Comparison of ENCODE assay signal across 19 cellular contexts in genomic region chr2:66563473-66563872, GRCh38.
A peak's percentile ranks its signal among the peaks of the same experiment; 100 is the strongest.
DNase-seq lines count a peak whose midpoint lies in the region; ATAC-seq and TF ChIP-seq lines count a peak whose summit lies in the region.
"Had no signal": no experiment of that assay in that cellular context is flagged by ENCODE, and none has a peak within 500 bp of the region (broad histone marks: within the 10 kb centered on the region; RNA-seq: fewer than 3 reads in every experiment).

No MANE protein-coding gene starts in this region.

- H3K4me3 Mint-ChIP-seq in HFFc6 (no peak overlapping the region), type B pancreatic cell (peak overlapping the region; percentile 6), T-cell (no peak overlapping the region)

- POLR2A ChIA-PET in T-cell (lab: Charles Lee): no interaction called here

- no peak for ATAC-seq in T-cell (replicated peaks in 1 of 4)

- no peaks in the 10 kb centered on the region for H3K27me3 ChIP-seq in liver (ENCODE audit: control insufficient read depth in 4 of 4, insufficient read depth in 4 of 4, low read length in 3 of 4)
- no peaks in the 10 kb centered on the region for H3K27me3 ChIP-seq in GM23248 (replicated peaks; ENCODE audit: insufficient read depth)
- H3K27me3 ChIP-seq: MG63, Peyer's patch, SJSA1 had no signal

- peaks cover 3 to 11% (median 8%) of the 10 kb centered on the region in 4 donors for H3K4me1 ChIP-seq in liver (ENCODE audit: control insufficient read depth in 4 of 4, insufficient read depth in 4 of 4, low read length in 3 of 4)
- peaks cover 9% of the 10 kb centered on the region; the same call in 1 of the 2 replicates for H3K4me1 ChIP-seq in GM23248 (ENCODE audit: insufficient read depth)
- H3K4me1 ChIP-seq: Peyer's patch had no signal

- no peak for TF ChIP-seq CTCF in HFFc6 (IDR thresholded peaks at IDR 0.05)
- TF ChIP-seq CTCF in liver (IDR thresholded peaks at IDR 0.05; ENCODE audit: low read depth, low read length, missing input control): no peak
- TF ChIP-seq CTCF in type B pancreatic cell (conservative IDR thresholded peaks at IDR 0.05): no peak

- DNase-seq in HFFc6 (no peak), SK-N-MC (ENCODE audit: low read depth, low spot score) (no peak), type B pancreatic cell (ENCODE audit: extremely low spot score, unreplicated experiment) (no peak), T-helper 9 cell (no peak), T-cell (no peak), GM23248 (no peak)
- DNase-seq: AML-193, DMS79 treated with DMSO at 0.1 percent for 48 hours, MG63, NCI-H1048, NCI-H1436 treated with DMSO at 0.1 percent for 48 hours, NCI-H2081, NCI-H2171 treated with DMSO at 0.1 percent for 48 hours, NCI-H446, Peyer's patch had no signal

- H4K20me1 ChIP-seq in GM23248 (ENCODE audit: insufficient read depth): no peaks in the 10 kb centered on the region

- H2AFZ ChIP-seq in GM23248: no peak overlapping the region

- TF ChIP-seq RAD21 in liver (IDR thresholded peaks at IDR 0.05): peak in 1 of 2 donors; percentile 45

- H3K4me3 ChIP-seq in SK-N-MC (no peak overlapping the region), liver (ENCODE audit: low read depth in 1 of 3, low read length in 3 of 3) (no peak overlapping the region), GM23248 (no peak overlapping the region)
- H3K4me3 ChIP-seq: HAP-1, MG63, Peyer's patch, SJSA1 had no signal

- H3K9ac ChIP-seq in SK-N-MC (ENCODE audit: insufficient read length) (no peak overlapping the region), liver (ENCODE audit: low read depth in 1 of 2, low read length in 2 of 2) (no peak overlapping the region), GM23248 (no peak overlapping the region)

- H3K27ac ChIP-seq in SK-N-MC: peak overlapping the region; percentile 68; the same call in 1 of the 2 replicates
- H3K27ac ChIP-seq in liver (ENCODE audit: low read depth in 1 of 2, low read length in 2 of 2): no peak overlapping the region
- no peak overlapping the region for H3K27ac ChIP-seq in GM23248
- H3K27ac ChIP-seq: C4-2B, SJSA1 had no signal

- H3K9me3 ChIP-seq in SK-N-MC (ENCODE audit: low read depth, low read length) (no peaks in the 10 kb centered on the region), liver (ENCODE audit: control insufficient read depth in 4 of 4, low read length in 3 of 4) (no peaks in the 10 kb centered on the region), GM23248 (ENCODE audit: low read depth) (no peaks in the 10 kb centered on the region)
- H3K9me3 ChIP-seq: HAP-1, MG63, Peyer's patch, SJSA1 had no signal

- H3K27ac Mint-ChIP-seq in HFFc6 (peak overlapping the region; percentile 2; the same call in 1 of the 2 replicates), type B pancreatic cell (peak overlapping the region; percentile 21), T-cell (no peak overlapping the region)

- H3K9me3 Mint-ChIP-seq in HFFc6 (no peaks in the 10 kb centered on the region), type B pancreatic cell (no peaks in the 10 kb centered on the region), T-cell (no peaks in the 10 kb centered on the region)

- peaks cover 42% of the 10 kb centered on the region for H3K36me3 Mint-ChIP-seq in HFFc6 (ENCODE audit: low read depth)
- H3K36me3 Mint-ChIP-seq in type B pancreatic cell: peaks cover 31% of the 10 kb centered on the region
- H3K36me3 Mint-ChIP-seq in T-cell: no peaks in the 10 kb centered on the region

- no peaks in the 10 kb centered on the region for H3K9me2 ChIP-seq in GM23248 (ENCODE audit: insufficient read depth)

- CTCF ChIA-PET in T-cell (lab: Charles Lee): no interaction called here

- H3K79me2 ChIP-seq in GM23248 (ENCODE audit: insufficient read depth): peaks cover 32% of the 10 kb centered on the region; the same call in 1 of the 2 replicates

- in situ Hi-C loops in GM23248 (cut with MboI): no loop called here

- H3K4me2 ChIP-seq in GM23248 (ENCODE audit: unreplicated experiment): no peak overlapping the region

- 48% methylated on average over 1 of the region's 1 CpG for WGBS in liver
- WGBS in GM23248 (ENCODE audit: low coverage in 1 of 2, low lambda C conversion rate in 2 of 2, missing lambda C conversion rate in 2 of 2), 2 experiments: 96% methylated on average over 1 of the region's 1 CpG

- H3K27me3 Mint-ChIP-seq in HFFc6 (ENCODE audit: insufficient read depth) (peaks cover 2% of the 10 kb centered on the region), type B pancreatic cell (no peaks in the 10 kb centered on the region), T-cell (peaks cover 3 to 8% of the 10 kb centered on the region in 2 donors)

- H3K36me3 ChIP-seq in SK-N-MC (ENCODE audit: insufficient read depth, low read length) (peaks cover 89% of the 10 kb centered on the region), liver (ENCODE audit: control insufficient read depth in 4 of 4, insufficient read depth in 3 of 4, low read depth in 1 of 4, low read length in 3 of 4) (no peaks in the 10 kb centered on the region), GM23248 (ENCODE audit: low read depth) (peaks cover 9% of the 10 kb centered on the region; the same call in 1 of the 2 replicates)
- H3K36me3 ChIP-seq: HAP-1, MG63, Peyer's patch, SJSA1 had no signal

- H3K4me1 Mint-ChIP-seq in HFFc6 (ENCODE audit: low read depth) (peaks cover 77% of the 10 kb centered on the region), type B pancreatic cell (ENCODE audit: unreplicated experiment) (peaks cover 63% of the 10 kb centered on the region), T-cell (no peaks in the 10 kb centered on the region)

- no peaks in the 10 kb centered on the region for H3F3A ChIP-seq in GM23248 (ENCODE audit: insufficient read depth)

TF ChIP-seq in liver, 16 proteins besides CTCF, POLR2A, EP300 and RAD21:
- TF ChIP-seq FOXA2 (IDR thresholded peaks at IDR 0.05) (no peak), SP1 (IDR thresholded peaks at IDR 0.05) (peak; percentile 29), EGR1 (IDR thresholded peaks at IDR 0.05; ENCODE audit: low read depth in 2 of 2) (no peak), HNF4A (conservative IDR thresholded peaks at IDR 0.05) (peak; percentile 44 to 62), NR2F2 (IDR thresholded peaks at IDR 0.05) (peak; percentile 89), TAF1 (conservative IDR thresholded peaks at IDR 0.05) (no peak), FOXA1 (IDR thresholded peaks at IDR 0.05) (no peak), GABPA (IDR thresholded peaks at IDR 0.05 in 1 of 2, conservative IDR thresholded peaks at IDR 0.05 in 1 of 2) (no peak), JUND (IDR thresholded peaks at IDR 0.05) (no peak), YY1 (IDR thresholded peaks at IDR 0.05) (no peak), RXRA (IDR thresholded peaks at IDR 0.05) (peak; percentile 54 to 80), ZBTB33 (IDR thresholded peaks at IDR 0.05) (no peak), REST (IDR thresholded peaks at IDR 0.05) (no peak), HNF4G (IDR thresholded peaks at IDR 0.05) (no peak)
- TF ChIP-seq, protein P1, sequence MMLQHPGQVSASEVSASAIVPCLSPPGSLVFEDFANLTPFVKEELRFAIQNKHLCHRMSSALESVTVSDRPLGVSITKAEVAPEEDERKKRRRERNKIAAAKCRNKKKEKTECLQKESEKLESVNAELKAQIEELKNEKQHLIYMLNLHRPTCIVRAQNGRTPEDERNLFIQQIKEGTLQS (IDR thresholded peaks at IDR 0.05): no peak

Comparison
In these comparisons a context has a peak if more than half of its experiments do, and no peak if none do; other contexts are left out.
1. H3K27ac Mint-ChIP-seq: peak in HFFc6 (single experiment) and type B pancreatic cell (single experiment); none in T-cell (0 of 2).